In genomic region chr5:168086736-168087135, GRCh38 we compare ENCODE assay signal across 25 cellular contexts.
DNase-seq lines count a peak whose midpoint lies in the region; ATAC-seq and TF ChIP-seq lines count a peak whose summit lies in the region.
"Had no signal": no experiment of that assay in that cellular context is flagged by ENCODE, and none has a peak within 500 bp of the region (broad histone marks: within the 10 kb centered on the region; RNA-seq: fewer than 3 reads in every experiment).

No MANE protein-coding gene starts in this region.

- H2AFZ ChIP-seq in GM23248 (no peak overlapping the region), hepatocyte (no peak overlapping the region)

- TF ChIP-seq CTCF in hepatocyte (IDR thresholded peaks at IDR 0.05; ENCODE audit: poor library complexity) = no peak

- H3K4me3 ChIP-seq in GM23248 = no peak overlapping the region
- H3K4me3 ChIP-seq in hepatocyte = no peak overlapping the region
- H3K4me3 ChIP-seq: coronary artery, psoas muscle, SJCRH30 had no signal

- no peaks in the 10 kb centered on the region for H3K27me3 ChIP-seq in GM23248 (replicated peaks; ENCODE audit: insufficient read depth)
- H3K27me3 ChIP-seq in hepatocyte = no peaks in the 10 kb centered on the region
- H3K27me3 ChIP-seq: SJCRH30 had no signal

- H3K79me2 ChIP-seq in GM23248 (ENCODE audit: insufficient read depth) = peaks cover 28% of the 10 kb centered on the region
- no peaks in the 10 kb centered on the region for H3K79me2 ChIP-seq in hepatocyte

- peak; percentile 42 for DNase-seq in NCI-H82 (lab: John Stamatoyannopoulos, UW)
- no peak for DNase-seq in NCI-H82 treated with DMSO at 0.1 percent for 48 hours (lab: John Stamatoyannopoulos, UW; ENCODE audit: unreplicated experiment)
- DNase-seq in GM23248 = no peak
- peak; percentile 83 for DNase-seq in cerebellar cortex (ENCODE audit: low spot score)
- no peak for DNase-seq in sciatic nerve (ENCODE audit: low spot score)
- no peak for DNase-seq in NCI-H187 treated with DMSO at 0.1 percent for 48 hours (lab: John Stamatoyannopoulos, UW)
- no peak for DNase-seq in hepatocyte (ENCODE audit: low spot score)
- no peak for DNase-seq in SIG-M5 (lab: John Stamatoyannopoulos, UW)
- DNase-seq: activated B cell treated with CpG ODN at 0.5 μM for 24 hours; activated CD4-positive, alpha-beta T cell treated with anti-CD3 and anti-CD28 coated beads, Interleukin-2, amount 10 ng/mL, durations not matched to agents 7 days and 5 days; activated effector memory CD4-positive, alpha-beta T cell treated with anti-CD3 and anti-CD28 coated beads, Interleukin-2, amount 50 U/mL, for 16 hours; activated T-cell treated with anti-CD3 and anti-CD28 coated beads, Interleukin-2, amount 50 U/mL, for 24 hours; CD4-positive, CD25-positive, alpha-beta regulatory T cell; effector CD8-positive, alpha-beta T cell; MM.1S; naive B cell; NCI-H2029 treated with DMSO at 0.1 percent for 48 hours; NCI-H524 treated with DMSO at 0.1 percent for 48 hours; NK-92 treated with Interleukin-12 subunit alpha and Interleukin-12 subunit beta, amount 100 ng/mL, for 24 hours; psoas muscle; stimulated activated naive B cell treated with anti-CD40 and anti-IgM and Interleukin-4, amounts not matched to agents 10 μg/mL and 1 μg/mL and 100 μg/mL, for 72 hours; T-helper 9 cell had no signal

- H3K4me1 ChIP-seq in GM23248 (ENCODE audit: insufficient read depth) (peaks cover 24% of the 10 kb centered on the region), hepatocyte (ENCODE audit: insufficient read depth) (peaks cover 23% of the 10 kb centered on the region)
- H3K4me1 ChIP-seq: psoas muscle, SJCRH30 had no signal

- H3K36me3 ChIP-seq in GM23248 (ENCODE audit: low read depth) = peaks cover 16% of the 10 kb centered on the region
- H3K36me3 ChIP-seq in hepatocyte (replicated peaks; ENCODE audit: insufficient read depth, low read depth) = no peaks in the 10 kb centered on the region
- H3K36me3 ChIP-seq: SJCRH30 had no signal

- H3K9me2 ChIP-seq in GM23248 (ENCODE audit: insufficient read depth) = no peaks in the 10 kb centered on the region
- H3K9me2 ChIP-seq in hepatocyte (replicated peaks; ENCODE audit: insufficient read depth) = no peaks in the 10 kb centered on the region

- ATAC-seq in sciatic nerve = peak; percentile 20
- ATAC-seq: psoas muscle; stimulated activated naive B cell treated with anti-CD40 and anti-IgM and Interleukin-4, amounts not matched to agents 10 μg/mL and 1 μg/mL and 100 μg/mL, for 72 hours had no signal

- peak overlapping the region; percentile 73 for H3K27ac ChIP-seq in GM23248
- H3K27ac ChIP-seq in hepatocyte = no peak overlapping the region
- H3K27ac ChIP-seq: coronary artery, KMS-11, psoas muscle, SJCRH30 had no signal

- H3F3A ChIP-seq in GM23248 (ENCODE audit: insufficient read depth) = peaks cover 15% of the 10 kb centered on the region

- H4K20me1 ChIP-seq in GM23248 (ENCODE audit: insufficient read depth) (no peaks in the 10 kb centered on the region), hepatocyte (ENCODE audit: insufficient read depth, poor library complexity, severe bottlenecking) (no peaks in the 10 kb centered on the region)

- H3K4me2 ChIP-seq in GM23248 (ENCODE audit: unreplicated experiment) (no peak overlapping the region), hepatocyte (no peak overlapping the region)
- H3K4me2 ChIP-seq: KMS-11 had no signal

- in situ Hi-C loops in GM23248 (cut with MboI) = no loop called here

- intact Hi-C loops in sciatic nerve (cut with DNase I) = loop anchor here (5.0 kb wide), 1 partner anchor 1721 kb away; no protein-coding TSS in a partner anchor

- no peak overlapping the region for H3K9ac ChIP-seq in GM23248
- H3K9ac ChIP-seq: KMS-11 had no signal

- WGBS in GM23248 (ENCODE audit: low coverage in 1 of 2, low lambda C conversion rate in 2 of 2, missing lambda C conversion rate in 2 of 2), 2 experiments = 41 to 42% methylated on average over 2 of the region's 2 CpGs
- WGBS in hepatocyte (ENCODE audit: low lambda C conversion rate, missing lambda C conversion rate) = 95% methylated on average over 2 of the region's 2 CpGs

- H3K9me3 ChIP-seq in GM23248 (ENCODE audit: low read depth) = no peaks in the 10 kb centered on the region
- H3K9me3 ChIP-seq in hepatocyte (ENCODE audit: low read depth) = no peaks in the 10 kb centered on the region
- H3K9me3 ChIP-seq: psoas muscle, SJCRH30 had no signal

Comparison
In these comparisons a context has a peak if more than half of its experiments do, and no peak if none do; other contexts are left out.
1. DNase-seq: peak in NCI-H82 (single experiment) and cerebellar cortex (single experiment); none in NCI-H82 treated with DMSO at 0.1 percent for 48 hours (single experiment), GM23248 (single experiment), sciatic nerve (single experiment), NCI-H187 treated with DMSO at 0.1 percent for 48 hours (single experiment), hepatocyte (single experiment) and SIG-M5 (single experiment).